In genomic region chr3:126149256-126149902, GRCh38 we compare ENCODE assay signal across 19 cellular contexts. TPM values are rescaled to one million over a fixed set of nuclear protein-coding genes. Genes with fewer than 3 reads are reported as not detected.
"Had no signal": no experiment of that assay in that cellular context is flagged by ENCODE, and none has a peak within 500 bp of the region (broad histone marks: within the 10 kb centered on the region; RNA-seq: fewer than 3 reads in every experiment).

No MANE protein-coding gene starts in this region.

- H3K4me3 Mint-ChIP-seq: activated T-helper 17 cell treated with anti-CD3 and anti-CD28 coated beads, Interleukin-2, amount 50 U/mL, for 72 hours; nephron; stimulated activated memory B cell treated with anti-CD40 and anti-IgM and Interleukin-4, amounts not matched to agents 10 μg/mL and 1 μg/mL and 100 μg/mL, for 72 hours had no signal

- H3K36me3 Mint-ChIP-seq: stimulated activated memory B cell treated with anti-CD40 and anti-IgM and Interleukin-4, amounts not matched to agents 10 μg/mL and 1 μg/mL and 100 μg/mL, for 72 hours had no signal

- H3K36me3 ChIP-seq: SJSA1, thyroid gland had no signal

- H3K27me3 Mint-ChIP-seq: activated T-helper 17 cell treated with anti-CD3 and anti-CD28 coated beads, Interleukin-2, amount 50 U/mL, for 72 hours; stimulated activated memory B cell treated with anti-CD40 and anti-IgM and Interleukin-4, amounts not matched to agents 10 μg/mL and 1 μg/mL and 100 μg/mL, for 72 hours had no signal

- DNase-seq: activated CD4-positive, alpha-beta T cell treated with anti-CD3 and anti-CD28 coated beads, Interleukin-2, amount 50 U/mL, for 4 hours; activated naive CD4-positive, alpha-beta T cell treated with anti-CD3 and anti-CD28 coated beads, Interleukin-2, amount 50 U/mL, for 16 hours; kidney; left ventricle myocardium superior; mesendoderm; occipital lobe; stimulated activated CD4-positive, alpha-beta T cell treated with anti-CD3 and anti-CD28 coated beads, Interleukin-1b, Interleukin-23, amount 100 ng/mL, for 48 hours; SW 1271; thyroid gland had no signal

- H3K27ac Mint-ChIP-seq: activated T-helper 17 cell treated with anti-CD3 and anti-CD28 coated beads, Interleukin-2, amount 50 U/mL, for 72 hours; nephron; stimulated activated memory B cell treated with anti-CD40 and anti-IgM and Interleukin-4, amounts not matched to agents 10 μg/mL and 1 μg/mL and 100 μg/mL, for 72 hours had no signal

- H3K4me1 ChIP-seq: right lobe of liver, SJSA1, thyroid gland had no signal

- H3K4me1 Mint-ChIP-seq: activated T-helper 17 cell treated with anti-CD3 and anti-CD28 coated beads, Interleukin-2, amount 50 U/mL, for 72 hours; nephron; stimulated activated memory B cell treated with anti-CD40 and anti-IgM and Interleukin-4, amounts not matched to agents 10 μg/mL and 1 μg/mL and 100 μg/mL, for 72 hours had no signal

- H3K4me3 ChIP-seq: dorsolateral prefrontal cortex, hepatocyte, right lobe of liver, SJSA1, thyroid gland had no signal

- H3K9me3 Mint-ChIP-seq: activated T-helper 17 cell treated with anti-CD3 and anti-CD28 coated beads, Interleukin-2, amount 50 U/mL, for 72 hours; nephron; stimulated activated memory B cell treated with anti-CD40 and anti-IgM and Interleukin-4, amounts not matched to agents 10 μg/mL and 1 μg/mL and 100 μg/mL, for 72 hours had no signal

- H3K9me3 ChIP-seq: right lobe of liver, SJSA1, thyroid gland had no signal

- ATAC-seq: activated CD4-positive, CD25-positive, alpha-beta regulatory T cell treated with anti-CD3 and anti-CD28 coated beads, Interleukin-2, amount 50 U/mL, for 24 hours; activated T-helper 17 cell treated with anti-CD3 and anti-CD28 coated beads, Interleukin-2, amount 50 U/mL, for 72 hours; left ventricle myocardium superior; stimulated activated memory B cell treated with anti-CD40 and anti-IgM and Interleukin-4, amounts not matched to agents 10 μg/mL and 1 μg/mL and 100 μg/mL, for 72 hours had no signal

RNA-seq across cellular contexts. Expression of gene ALDH1L1, which starts 31.0 kb away (rescaled TPM):
- total RNA-seq: astrocyte, pulmonary artery endothelial cell, SJSA1 had no signal
